ENCODE assay signal across 8 cellular contexts in the genomic region with DNA sequence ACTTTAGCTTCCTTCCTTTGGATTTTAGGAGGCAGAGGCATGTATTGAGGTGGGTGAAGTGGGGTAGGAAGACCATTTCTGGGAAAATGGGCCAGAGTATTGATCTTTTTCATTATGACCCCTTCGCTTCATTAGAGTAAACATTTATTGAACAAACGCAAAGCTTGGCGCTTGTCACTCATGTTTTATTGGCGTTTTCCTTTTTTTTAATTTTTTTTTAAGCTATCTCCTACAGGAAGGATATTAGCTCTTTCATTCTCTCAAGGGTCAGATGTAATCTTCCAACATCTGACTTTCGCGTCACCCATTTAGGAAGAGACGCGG. TPM values are rescaled to one million over a fixed set of nuclear protein-coding genes. Genes with fewer than 3 reads are reported as not detected.
A peak's percentile ranks its signal among the peaks of the same experiment; 100 is the strongest.
DNase-seq lines count a peak whose midpoint lies in the region; TF ChIP-seq lines count a peak whose summit lies in the region.

No MANE protein-coding gene starts in this region.

- H3K4me1 ChIP-seq in CD4-positive, alpha-beta memory T cell (ENCODE audit: insufficient read depth, low read length), result peaks cover 67% of the 10 kb centered on the region
- H3K4me1 ChIP-seq in OCI-LY3 (ENCODE audit: low read length) (peaks cover 42% of the 10 kb centered on the region), endocrine pancreas (ENCODE audit: control insufficient read depth, insufficient read depth, low read length) (no peaks in the 10 kb centered on the region), osteoblast (ENCODE audit: insufficient read depth, low read length) (peaks cover 20% of the 10 kb centered on the region)

- H3K27ac Mint-ChIP-seq in CD4-positive, alpha-beta memory T cell, result peak overlapping the region; percentile 90 to 99 (median 97)

- H3K9me3 ChIP-seq in CD4-positive, alpha-beta memory T cell (ENCODE audit: control insufficient read depth in 1 of 2, low read length in 2 of 2), result no peaks in the 10 kb centered on the region
- H3K9me3 ChIP-seq in OCI-LY3 (ENCODE audit: insufficient read depth, low read length) (no peaks in the 10 kb centered on the region), endocrine pancreas (ENCODE audit: control insufficient read depth, low read length) (no peaks in the 10 kb centered on the region), osteoblast (ENCODE audit: low read depth, low read length) (no peaks in the 10 kb centered on the region)

- CTCF ChIA-PET in CD4-positive, alpha-beta memory T cell (lab: Charles Lee; ENCODE audit: partially characterized antibody), result interaction anchor here (0.8 to 4.9 kb wide), 7 partner anchors 20 to 352 kb away, joined by 3 to 70 read pairs (median 4); no protein-coding TSS in a partner anchor

- peak overlapping the region; percentile 90 to 99 (median 96) for H3K4me3 Mint-ChIP-seq in CD4-positive, alpha-beta memory T cell

- H3K4me3 ChIP-seq in CD4-positive, alpha-beta memory T cell (ENCODE audit: low read length in 2 of 2), result peak overlapping the region; percentile 46 to 89
- H3K4me3 ChIP-seq in OCI-LY3 (ENCODE audit: low read length) (peak overlapping the region; percentile 81), endocrine pancreas (ENCODE audit: control insufficient read depth, insufficient read depth, low read length) (peak overlapping the region; percentile 45), osteoblast (ENCODE audit: insufficient read depth, low read length) (peak overlapping the region; percentile 90)

- no peak for DNase-seq in CD4-positive, alpha-beta memory T cell
- DNase-seq in osteoblast (ENCODE audit: insufficient read length, low spot score, missing footprints) (no peak), HUDEP-2 (lab: John Stamatoyannopoulos, UW; ENCODE audit: unreplicated experiment in 76 of 76) (no peak), cerebellum (ENCODE audit: low spot score) (no peak), DMS153 (lab: John Stamatoyannopoulos, UW) (no peak), glomerular visceral epithelial cell (ENCODE audit: extremely low spot score) (no peak)

- POLR2A ChIA-PET in CD4-positive, alpha-beta memory T cell (lab: Charles Lee; ENCODE audit: partially characterized antibody), result interaction anchor here (1.0 to 5.2 kb wide), 11 partner anchors 39 to 1423 kb away, joined by 3 to 60 read pairs (median 7); partner anchors contain the start of genes AMACR, GOLPH3 and ZFR

- peak overlapping the region; percentile 97 for H3K27ac ChIP-seq in CD4-positive, alpha-beta memory T cell (ENCODE audit: low read depth, low read length)
- H3K27ac ChIP-seq in OCI-LY3 (ENCODE audit: low read length) (no peak overlapping the region), osteoblast (ENCODE audit: low read depth, low read length) (peak overlapping the region; percentile 86)

- H3K9ac ChIP-seq in OCI-LY3 (ENCODE audit: low read length) (no peak overlapping the region), endocrine pancreas (ENCODE audit: control insufficient read depth, insufficient read depth, low read length) (no peak overlapping the region)

- no peaks in the 10 kb centered on the region for H3K27me3 ChIP-seq in CD4-positive, alpha-beta memory T cell (ENCODE audit: insufficient read depth, low read length)
- peaks cover 35% of the 10 kb centered on the region for H3K27me3 ChIP-seq in OCI-LY3 (ENCODE audit: low read depth, low read length)
- no peaks in the 10 kb centered on the region for H3K27me3 ChIP-seq in endocrine pancreas (ENCODE audit: control insufficient read depth, insufficient read depth, low read length)
- no peaks in the 10 kb centered on the region for H3K27me3 ChIP-seq in osteoblast (ENCODE audit: insufficient read depth, low read length)

- H3K36me3 ChIP-seq in CD4-positive, alpha-beta memory T cell (ENCODE audit: insufficient read depth, low read length), result peaks cover 11% of the 10 kb centered on the region
- H3K36me3 ChIP-seq in OCI-LY3 (replicated peaks; ENCODE audit: low read depth, low read length), result peaks cover 3% of the 10 kb centered on the region
- H3K36me3 ChIP-seq in endocrine pancreas (ENCODE audit: control insufficient read depth, insufficient read depth, low read length), result no peaks in the 10 kb centered on the region
- peaks cover 17% of the 10 kb centered on the region for H3K36me3 ChIP-seq in osteoblast (ENCODE audit: insufficient read depth, low read length)

- H4K20me1 ChIP-seq in OCI-LY3 (ENCODE audit: insufficient read depth, low read length), result peaks cover 40% of the 10 kb centered on the region
- peaks cover 24% of the 10 kb centered on the region for H4K20me1 ChIP-seq in osteoblast (ENCODE audit: insufficient read depth, low read length)

- peaks cover 45 to 78% (median 59%) of the 10 kb centered on the region in 4 donors for H3K4me1 Mint-ChIP-seq in CD4-positive, alpha-beta memory T cell

- H2AFZ ChIP-seq in OCI-LY3 (ENCODE audit: low read depth, low read length) (no peak overlapping the region), osteoblast (ENCODE audit: low read length) (peak overlapping the region; percentile 4)

- no peaks in the 10 kb centered on the region for H3K27me3 Mint-ChIP-seq in CD4-positive, alpha-beta memory T cell

- peaks cover 0 to 2% (median 0%) of the 10 kb centered on the region in 8 donors for H3K9me3 Mint-ChIP-seq in CD4-positive, alpha-beta memory T cell

- no peak for TF ChIP-seq CTCF in OCI-LY3 (IDR thresholded peaks at IDR 0.05; ENCODE audit: low read depth, low read length)
- no peak for TF ChIP-seq CTCF in osteoblast (IDR thresholded peaks at IDR 0.05; ENCODE audit: extremely low read depth, low read depth, low read length)

- peaks cover 20% of the 10 kb centered on the region for H3K79me2 ChIP-seq in OCI-LY3 (ENCODE audit: low read length)
- peaks cover 40% of the 10 kb centered on the region for H3K79me2 ChIP-seq in osteoblast (ENCODE audit: insufficient read depth, low read length)

- H3K4me2 ChIP-seq in OCI-LY3 (ENCODE audit: low read length) (peak overlapping the region; percentile 42), osteoblast (ENCODE audit: insufficient read depth, low read length) (peak overlapping the region; percentile 71)

- peaks cover 7 to 21% of the 10 kb centered on the region in 2 donors for H3K36me3 Mint-ChIP-seq in CD4-positive, alpha-beta memory T cell

- intact Hi-C loops in CD4-positive, alpha-beta memory T cell (cut with micrococcal nuclease), result loop anchor here (1.0 to 10.0 kb wide), 5 partner anchors 53 to 1050 kb away; partner anchors contain the start of genes C5orf22, DROSHA, GOLPH3 and ZFR

RNA-seq across cellular contexts. Expression of gene SUB1, which starts 0.3 kb away (rescaled TPM):
- total RNA-seq in CD4-positive, alpha-beta memory T cell, result 100 to 1,000 TPM; 204 to 214 TPM
- 100 to 1,000 TPM; 500 to 578 TPM for polyA plus RNA-seq in CD4-positive, alpha-beta memory T cell
- total RNA-seq in osteoblast, result 101 and 115 TPM in 2 replicates
- total RNA-seq in cerebellum, result 142 TPM
